Comparison of ENCODE assay signal across 28 cellular contexts in genomic region chr10:16720812-16721211, GRCh38.
"Had no signal": no experiment of that assay in that cellular context is flagged by ENCODE, and none has a peak within 500 bp of the region (broad histone marks: within the 10 kb centered on the region; RNA-seq: fewer than 3 reads in every experiment).

No MANE protein-coding gene starts in this region.

- ATAC-seq: effector memory CD8-positive, alpha-beta T cell; esophagus mucosa; foreskin keratinocyte; gastrocnemius medialis; gastroesophageal sphincter; heart left ventricle; heart right ventricle had no signal

- H3K4me3 ChIP-seq: colonic mucosa, coronary artery, dorsolateral prefrontal cortex, esophagus muscularis mucosa, esophagus squamous epithelium, gastrocnemius medialis, gastroesophageal sphincter, heart left ventricle, heart right ventricle had no signal

- FAIRE-seq: colon, endometrium, endothelial cell of umbilical vein, frontal cortex had no signal

- H3K4me1 ChIP-seq: colonic mucosa, esophagus muscularis mucosa, esophagus squamous epithelium, foreskin keratinocyte, gastroesophageal sphincter had no signal

- H3K27me3 ChIP-seq: colonic mucosa, dorsolateral prefrontal cortex, esophagus muscularis mucosa, esophagus squamous epithelium, foreskin keratinocyte, gastrocnemius medialis, gastroesophageal sphincter, heart left ventricle, heart right ventricle had no signal

- DNase-seq: colonic mucosa; cortex of kidney; dermis blood vessel endothelial cell; dorsolateral prefrontal cortex; effector CD4-positive, alpha-beta T cell; effector CD8-positive, alpha-beta T cell; effector memory CD4-positive, alpha-beta T cell; effector memory CD8-positive, alpha-beta T cell; endodermal cell; erythroblast; esophagus squamous epithelium; foreskin fibroblast; foreskin keratinocyte; foreskin melanocyte; gastrocnemius medialis; glutamatergic neuron; head of caudate nucleus; heart left ventricle; heart right ventricle had no signal

- H3K36me3 ChIP-seq: colonic mucosa, gastrocnemius medialis had no signal

- H3K27ac ChIP-seq: colonic mucosa, coronary artery, dorsolateral prefrontal cortex, epithelial cell of prostate, esophagus muscularis mucosa, esophagus squamous epithelium, foreskin keratinocyte, gastrocnemius medialis, gastroesophageal sphincter, heart left ventricle, heart right ventricle had no signal

- H3K9me3 ChIP-seq: colonic mucosa, esophagus muscularis mucosa, esophagus squamous epithelium, gastrocnemius medialis, gastroesophageal sphincter, heart left ventricle, heart right ventricle had no signal
